In genomic region chr20:19699132-19699971, GRCh38 we compare ENCODE assay signal across 10 cellular contexts. TPM values are rescaled to one million over a fixed set of nuclear protein-coding genes. Genes with fewer than 3 reads are reported as not detected.
DNase-seq lines count a peak whose midpoint lies in the region; ATAC-seq, FAIRE-seq and TF ChIP-seq lines count a peak whose summit lies in the region.
"Had no signal": no experiment of that assay in that cellular context is flagged by ENCODE, and none has a peak within 500 bp of the region (broad histone marks: within the 10 kb centered on the region; RNA-seq: fewer than 3 reads in every experiment).

No MANE protein-coding gene starts in this region.

- H4K91ac ChIP-seq in mesenchymal stem cell (ENCODE audit: low read length) = no peak overlapping the region

- H3K36me3 ChIP-seq in mesenchymal stem cell (ENCODE audit: control insufficient read depth in 1 of 2, insufficient read depth in 2 of 2, low read depth in 1 of 2, low read length in 2 of 2) = no peaks in the 10 kb centered on the region

- H2BK5ac ChIP-seq in mesenchymal stem cell (ENCODE audit: low read depth, low read length, poor library complexity, severe bottlenecking) = no peak overlapping the region

- no peak for ATAC-seq in HG03139 (IDR thresholded peaks at IDR 0.05; ENCODE audit: unreplicated experiment)
- ATAC-seq in HG03342 (IDR thresholded peaks at IDR 0.05; ENCODE audit: unreplicated experiment) = no peak

- peaks cover 9% of the 10 kb centered on the region for H3K9me3 ChIP-seq in mesenchymal stem cell (ENCODE audit: control insufficient read depth, low read length)

- H3K23ac ChIP-seq in mesenchymal stem cell (ENCODE audit: low read length in 2 of 2) = no peak overlapping the region

- DNase-seq in AG09309 (ENCODE audit: low read depth) (peak; percentile 24), NCI-H2171 (lab: John Stamatoyannopoulos, UW) (peak; percentile 31), cardiac fibroblast (ENCODE audit: low read depth in 2 of 2) (peak; percentile 83 to 87), mesenchymal stem cell (peak; percentile 94), NK-92 (lab: John Stamatoyannopoulos, UW; ENCODE audit: unreplicated experiment) (no peak), D721Med (ENCODE audit: insufficient read length, low spot score) (no peak)
- DNase-seq: CD8-positive, alpha-beta memory T cell; NCI-H526 had no signal

- H2BK15ac ChIP-seq in mesenchymal stem cell (ENCODE audit: low read depth, poor library complexity, severe bottlenecking) = no peak overlapping the region

- H3K27me3 ChIP-seq in mesenchymal stem cell (ENCODE audit: control insufficient read depth in 1 of 2, insufficient read depth in 1 of 2, low read length in 2 of 2) = peaks cover 0 to under 1% of the 10 kb centered on the region in 2 experiments

- H3K14ac ChIP-seq in mesenchymal stem cell (ENCODE audit: low read length in 2 of 2) = no peak overlapping the region

- 40% methylated on average over 2 of the region's 4 CpGs for WGBS in mesenchymal stem cell

- peak overlapping the region in 1 of 2 experiments; percentile 68 for H3K4ac ChIP-seq in mesenchymal stem cell (ENCODE audit: low read depth in 1 of 2, low read length in 2 of 2)

- H3K9ac ChIP-seq in mesenchymal stem cell (ENCODE audit: low read length) = no peak overlapping the region

- TF ChIP-seq CTCF in AG09309 (IDR thresholded peaks at IDR 0.05; ENCODE audit: control insufficient read depth, insufficient read depth, low read depth, low read length, missing control alignments) (no peak), cardiac fibroblast (IDR thresholded peaks at IDR 0.05; ENCODE audit: low read depth, low read length) (no peak), D721Med (IDR thresholded peaks at IDR 0.05; ENCODE audit: insufficient read depth, missing control alignments) (no peak)

- no peak overlapping the region for H3K4me3 ChIP-seq in AG09309 (ENCODE audit: control insufficient read depth, low read depth, low read length)
- H3K4me3 ChIP-seq in cardiac fibroblast (replicated peaks in 1 of 2; ENCODE audit: low read depth in 2 of 2, low read length in 2 of 2) = no peak overlapping the region
- no peak overlapping the region for H3K4me3 ChIP-seq in mesenchymal stem cell (ENCODE audit: insufficient read depth in 1 of 2, low read depth in 1 of 2, low read length in 2 of 2)

- no peaks in the 10 kb centered on the region for H3K79me1 ChIP-seq in mesenchymal stem cell (replicated peaks; ENCODE audit: low read length, poor library complexity, severe bottlenecking)

- H3K27ac ChIP-seq in mesenchymal stem cell (ENCODE audit: low read length, poor library complexity, severe bottlenecking) = peak overlapping the region; percentile 55

- no peak for FAIRE-seq in D721Med (lab: Jason Lieb, UNC)

- no peak overlapping the region for H2BK120ac ChIP-seq in mesenchymal stem cell (ENCODE audit: low read depth, low read length)

- H3K4me1 ChIP-seq in mesenchymal stem cell (ENCODE audit: control insufficient read depth, insufficient read depth, low read depth, low read length) = no peaks in the 10 kb centered on the region

- peak overlapping the region in 1 of 2 experiments; percentile 76 for H3K18ac ChIP-seq in mesenchymal stem cell (ENCODE audit: low read depth in 1 of 2, low read length in 2 of 2)

- H2BK12ac ChIP-seq in mesenchymal stem cell (ENCODE audit: low read length in 2 of 2) = peak overlapping the region in 1 of 2 experiments; percentile 93

- H3K4me2 ChIP-seq in mesenchymal stem cell (ENCODE audit: low read length, poor library complexity, severe bottlenecking) = no peak overlapping the region

- H4K8ac ChIP-seq in mesenchymal stem cell (ENCODE audit: low read length) = peak overlapping the region; percentile 76

- peak overlapping the region; percentile 21 for H2AFZ ChIP-seq in mesenchymal stem cell (ENCODE audit: low read depth, low read length)

- H2AK5ac ChIP-seq in mesenchymal stem cell (ENCODE audit: low read length, severe bottlenecking) = peak overlapping the region; percentile 55

RNA-seq across cellular contexts. Expression of gene RIN2, which starts 58.7 kb away (rescaled TPM):
- 44.5 TPM for polyA plus RNA-seq in mesenchymal stem cell (2013, experiment 1 of 2)
- polyA plus RNA-seq in mesenchymal stem cell (2013, experiment 2 of 2) = 41.0 TPM
- polyA plus RNA-seq: CD8-positive, alpha-beta memory T cell had no signal

Comparison
In these comparisons a context has a peak if more than half of its experiments do, and no peak if none do; other contexts are left out.
1. DNase-seq: peak in AG09309 (single experiment), NCI-H2171 (single experiment), cardiac fibroblast (2 of 2) and mesenchymal stem cell (single experiment); none in NK-92 (single experiment) and D721Med (single experiment).